In genomic region chr9:133935328-133936040, GRCh38 we compare ENCODE assay signal across 11 cellular contexts. TPM values are rescaled to one million over a fixed set of nuclear protein-coding genes. Genes with fewer than 3 reads are reported as not detected.
DNase-seq lines count a peak whose midpoint lies in the region; ATAC-seq and TF ChIP-seq lines count a peak whose summit lies in the region.
"Had no signal": no experiment of that assay in that cellular context is flagged by ENCODE, and none has a peak within 500 bp of the region (broad histone marks: within the 10 kb centered on the region; RNA-seq: fewer than 3 reads in every experiment).

No MANE protein-coding gene starts in this region.

- DNase-seq in DMS79 (lab: John Stamatoyannopoulos, UW) (peak; percentile 20), Right ventricle myocardium superior (peak; percentile 87), ovary (peak; percentile 63 to 77 (median 68)), NCI-H2081 treated with DMSO at 0.1 percent for 48 hours (lab: John Stamatoyannopoulos, UW) (no peak), mesenteric fat pad (ENCODE audit: low spot score) (no peak)
- no peak for DNase-seq in activated CD4-positive, CD25-positive, alpha-beta regulatory T cell (lab: John Stamatoyannopoulos, UW)
- DNase-seq: CD4-positive, alpha-beta T cell; nephron progenitor cell had no signal

- H3K36me3 ChIP-seq in ovary: no peaks in the 10 kb centered on the region

- WGBS in ovary, 3 donors: 38 to 47% (median 42%) methylated on average over 30 of the region's 30 CpGs

- no peak overlapping the region for H3K27ac ChIP-seq in ovary
- H3K27ac ChIP-seq: SK-N-MC had no signal

- intact Hi-C loops in Right ventricle myocardium superior (cut with DNase I): no loop called here
- intact Hi-C loops in ovary (cut with DNase I): no loop called here

- ATAC-seq in SK-N-SH treated with all-trans-retinoic acid at 6 μM for 48 hours (peak; percentile 44), Right ventricle myocardium superior (ENCODE audit: poor library complexity) (peak; percentile 63), HG03521 (IDR thresholded peaks at IDR 0.05; ENCODE audit: unreplicated experiment) (no peak)

- peaks cover 8% of the 10 kb centered on the region for H3K4me1 ChIP-seq in ovary (ENCODE audit: insufficient read depth)

- H3K9me3 ChIP-seq in ovary: no peaks in the 10 kb centered on the region

- TF ChIP-seq CTCF in ovary (IDR thresholded peaks at IDR 0.05): no peak

- no peaks in the 10 kb centered on the region for H3K27me3 ChIP-seq in ovary

- no peak for TF ChIP-seq POLR2A in ovary (IDR thresholded peaks at IDR 0.05)

- no peak overlapping the region for H3K4me3 ChIP-seq in ovary
- H3K4me3 ChIP-seq: SK-N-MC had no signal

- no peak for TF ChIP-seq EP300 in ovary (IDR thresholded peaks at IDR 0.05)

TF ChIP-seq in SK-N-SH treated with all-trans-retinoic acid at 6 μM for 48 hours, 23 proteins besides CTCF, POLR2A, EP300 and RAD21:
- TF ChIP-seq PATZ1 (CRISPR knock-in tag; IDR thresholded peaks at IDR 0.05; ENCODE audit: borderline replicate concordance): 0 out of 2 replicates have a peak, but pooled peaks have one; percentile 23
- TF ChIP-seq ZNF565 (CRISPR knock-in tag; conservative IDR thresholded peaks at IDR 0.05; ENCODE audit: low read depth): 0 out of 2 replicates have a peak, but pooled peaks have one; percentile 6
- TF ChIP-seq ZFP3 (CRISPR knock-in tag; IDR thresholded peaks at IDR 0.05): 0 out of 2 replicates have a peak, but pooled peaks have one; percentile 25
- TF ChIP-seq ZFP30 (CRISPR knock-in tag; IDR thresholded peaks at IDR 0.05): no peak
- TF ChIP-seq SNAI2 (CRISPR knock-in tag; IDR thresholded peaks at IDR 0.05): 0 out of 2 replicates have a peak, but pooled peaks have one; percentile 41
- no peak for TF ChIP-seq CSDC2 (CRISPR knock-in tag; IDR thresholded peaks at IDR 0.05)

RNA-seq across cellular contexts. Expression of gene VAV2, which starts 56.6 kb away (rescaled TPM):
- total RNA-seq in Right ventricle myocardium superior (4.9 TPM), ovary (10 to 100 TPM in 2 of 7 donors, 1 to 10 TPM in 5; 3.7 to 14.1 (median 7.8) TPM), mesenteric fat pad (19.3 TPM)
- polyA plus RNA-seq in ovary: 1 to 10 TPM; 5.4 to 6.7 TPM

Comparison
In these comparisons a context has a peak if more than half of its experiments do, and no peak if none do; other contexts are left out.
1. DNase-seq: peak in DMS79 (single experiment), Right ventricle myocardium superior (single experiment) and ovary (5 of 5); none in activated CD4-positive, CD25-positive, alpha-beta regulatory T cell (0 of 4), NCI-H2081 treated with DMSO at 0.1 percent for 48 hours (single experiment) and mesenteric fat pad (single experiment).